ENCODE assay signal across 11 cellular contexts in the genomic region with DNA sequence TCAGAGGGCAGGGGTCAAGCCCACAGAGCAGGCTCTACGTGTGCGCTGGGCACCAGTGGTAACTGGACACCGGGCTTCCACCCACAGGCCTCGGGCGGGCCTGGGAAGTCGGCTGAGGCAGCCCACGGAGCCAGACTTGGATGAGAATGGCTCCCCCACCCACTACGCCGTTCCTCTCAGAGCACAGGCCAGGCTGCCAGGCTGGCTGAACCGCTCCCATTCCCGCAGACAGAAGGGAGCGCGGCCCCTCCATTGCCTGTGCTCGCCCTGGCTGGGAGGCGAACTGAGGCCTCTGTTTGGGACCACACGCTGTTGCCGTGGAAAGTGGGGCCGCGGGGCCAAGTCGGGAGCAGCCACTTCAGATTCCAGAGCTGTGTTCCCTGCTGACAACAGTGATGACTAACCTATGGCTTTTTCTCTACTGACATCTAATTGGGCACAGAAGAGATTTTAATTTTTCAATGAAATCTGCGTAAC.
A peak's percentile ranks its signal among the peaks of the same experiment; 100 is the strongest.
DNase-seq lines count a peak whose midpoint lies in the region; ATAC-seq and TF ChIP-seq lines count a peak whose summit lies in the region.
"Had no signal": no experiment of that assay in that cellular context is flagged by ENCODE, and none has a peak within 500 bp of the region (broad histone marks: within the 10 kb centered on the region; RNA-seq: fewer than 3 reads in every experiment).

No MANE protein-coding gene starts in this region.

- no TSS peak for BruUV-seq in IMR-90 (replicated peaks; lab: Mats Ljungman, UMichigan)

- H3K9ac ChIP-seq in IMR-90 (ENCODE audit: low read depth, low read length), result peak overlapping the region; percentile 62; the same call in 1 of the 2 replicates

- H3K4me3 ChIP-seq in IMR-90 (ENCODE audit: insufficient read depth, low read depth, low read length), result no peak overlapping the region
- H3K4me3 ChIP-seq in lung, result no peak overlapping the region
- H3K4me3 ChIP-seq in stomach, result no peak overlapping the region

- 71% methylated on average over 8 of the region's 21 CpGs; no CpG with 5 or more reads in 1 of the 2 experiments for WGBS in IMR-90 (ENCODE audit: extremely low coverage in 2 of 2, insufficient read length in 1 of 2), 2 experiments
- 51 to 78% methylated on average over 21 of the region's 21 CpGs for WGBS in lung, 2 donors
- WGBS in stomach, 5 donors, result 33 to 66% (median 52%) methylated on average over 17 to 21 of the region's 21 CpGs

- H2BK5ac ChIP-seq in IMR-90 (ENCODE audit: low read depth, low read length, poor library complexity, severe bottlenecking), result peak overlapping the region; percentile 100

- peaks cover 57% of the 10 kb centered on the region for H3K9me1 ChIP-seq in IMR-90 (ENCODE audit: insufficient read depth, low read length)

- H3K79me1 ChIP-seq in IMR-90 (ENCODE audit: low read depth in 1 of 2, low read length in 2 of 2), result peaks cover 42 to 96% of the 10 kb centered on the region in 2 experiments

- H2BK15ac ChIP-seq in IMR-90 (ENCODE audit: low read depth, low read length), result no peak overlapping the region

- H3K27me3 ChIP-seq in IMR-90 (ENCODE audit: control insufficient read depth, insufficient read depth, low read length) (no peaks in the 10 kb centered on the region), lung (ENCODE audit: control insufficient read depth, insufficient read depth) (no peaks in the 10 kb centered on the region), stomach (no peaks in the 10 kb centered on the region)

- peak overlapping the region; percentile 87 for H3K27ac ChIP-seq in IMR-90 (ENCODE audit: insufficient read depth, low read length)
- H3K27ac ChIP-seq in cingulate gyrus (ENCODE audit: low read depth, low read length), result peak overlapping the region; percentile 98
- H3K27ac ChIP-seq in lung (ENCODE audit: low read depth in 1 of 2, low read length in 1 of 2), result peak overlapping the region; percentile 91 to 97
- H3K27ac ChIP-seq in stomach, result peak overlapping the region; percentile 73 to 100 (median 95)

- H4K20me1 ChIP-seq in IMR-90 (ENCODE audit: insufficient read depth, low read length), result peaks cover 87% of the 10 kb centered on the region

- POLR2A ChIA-PET in IMR-90 (lab: Charles Lee; ENCODE audit: unreplicated experiment), result interaction anchor here (0.8 kb wide), 1 partner anchor 55 kb away, joined by 3 read pairs; no protein-coding TSS in a partner anchor

- H3K4me2 ChIP-seq in IMR-90 (ENCODE audit: low read depth, low read length), result no peak overlapping the region

- H3K36me3 ChIP-seq in IMR-90 (ENCODE audit: control insufficient read depth, insufficient read depth, low read length), result peaks cover 89% of the 10 kb centered on the region
- H3K36me3 ChIP-seq in lung (ENCODE audit: control insufficient read depth in 2 of 2, insufficient read depth in 2 of 2, low read length in 2 of 2), result peaks cover 21 to 78% of the 10 kb centered on the region in 2 donors
- peaks cover 74 to 92% (median 87%) of the 10 kb centered on the region in 4 donors for H3K36me3 ChIP-seq in stomach

- peak overlapping the region; percentile 99 for H3K23ac ChIP-seq in IMR-90 (ENCODE audit: low read depth, low read length)

- TF ChIP-seq EP300 in stomach (IDR thresholded peaks at IDR 0.05), result no peak

- intact Hi-C loops in IMR-90 (cut with micrococcal nuclease) (no loop called here), stomach (cut with DNase I; ENCODE audit: low total_unique reads) (no loop called here), natural killer cell (cut with micrococcal nuclease) (no loop called here)

- H4K5ac ChIP-seq in IMR-90 (ENCODE audit: low read depth, low read length), result peak overlapping the region; percentile 85; the same call in 1 of the 2 replicates

- H3K36me3 Mint-ChIP-seq in natural killer cell, result no peaks in the 10 kb centered on the region

- H3K18ac ChIP-seq in IMR-90 (ENCODE audit: low read depth, low read length), result peak overlapping the region; percentile 75; the same call in 1 of the 2 replicates

- no peak overlapping the region for H3K4me3 Mint-ChIP-seq in natural killer cell

- in situ Hi-C loops in IMR-90 (cut with MboI; ENCODE audit: low sequenced_read_pairs), result no loop called here

- no peak for TF ChIP-seq RAD21 in IMR-90 (IDR thresholded peaks at IDR 0.05; ENCODE audit: low read length)

- peak overlapping the region; percentile 88 for H4K91ac ChIP-seq in IMR-90 (ENCODE audit: insufficient read depth, low read depth, low read length)

- peaks cover 23 to 24% of the 10 kb centered on the region in 2 donors for H3K4me1 Mint-ChIP-seq in natural killer cell

- no peak overlapping the region; the same call in 1 of the 2 replicates for H3K56ac ChIP-seq in IMR-90 (ENCODE audit: extremely low read depth, insufficient read depth, low read length)

- CTCF ChIA-PET in IMR-90 (lab: Yijun Ruan, JAX), result interaction anchor here (0.7 kb wide), 1 partner anchor 134 kb away, joined by 3 read pairs; no protein-coding TSS in a partner anchor

- TF ChIP-seq CTCF in IMR-90 (conservative IDR thresholded peaks at IDR 0.05; ENCODE audit: low read depth, low read length) (no peak), lung (IDR thresholded peaks at IDR 0.05; ENCODE audit: control extremely low read depth, extremely low read depth) (no peak), stomach (IDR thresholded peaks at IDR 0.05) (no peak), natural killer cell (IDR thresholded peaks at IDR 0.05) (no peak)

- H3K9me3 ChIP-seq in IMR-90 (ENCODE audit: control insufficient read depth, insufficient read depth, low read length) (no peaks in the 10 kb centered on the region), lung (ENCODE audit: control insufficient read depth in 2 of 2, insufficient read depth in 1 of 2, low read length in 1 of 2) (no peaks in the 10 kb centered on the region), stomach (no peaks in the 10 kb centered on the region)

- no peaks in the 10 kb centered on the region for H3K27me3 Mint-ChIP-seq in natural killer cell (ENCODE audit: low read depth in 2 of 2)
- H3K27me3 Mint-ChIP-seq: IgD-negative memory B cell had no signal

- H2BK20ac ChIP-seq in IMR-90 (ENCODE audit: low read depth, low read length), result peak overlapping the region; percentile 82

- H2BK120ac ChIP-seq in IMR-90 (ENCODE audit: low read depth, low read length), result peak overlapping the region; percentile 96

- peak overlapping the region; percentile 100 for H3K4ac ChIP-seq in IMR-90 (ENCODE audit: low read depth, low read length)

- H2AFZ ChIP-seq in IMR-90 (replicated peaks; ENCODE audit: low read length, poor library complexity), result peak overlapping the region; percentile 40

- peak overlapping the region; percentile 95 for H2AK5ac ChIP-seq in IMR-90 (ENCODE audit: low read depth, low read length)

- peak overlapping the region; percentile 81 for H2AK9ac ChIP-seq in IMR-90 (replicated peaks; ENCODE audit: low read depth, low read length, poor library complexity)

- ATAC-seq in IMR-90 (ENCODE audit: low read depth) (peak; percentile 4), lung (ENCODE audit: insufficient read depth, low FRiP score) (no peak), natural killer cell (no peak)

- dilution Hi-C loops in IMR-90 (cut with HindIII; ENCODE audit: low sequenced_read_pairs, unreplicated experiment), result no loop called here

- H3K9me3 Mint-ChIP-seq in natural killer cell, result no peaks in the 10 kb centered on the region
- H3K9me3 Mint-ChIP-seq: IgD-negative memory B cell had no signal

- H3K14ac ChIP-seq in IMR-90 (replicated peaks; ENCODE audit: low read depth, low read length), result peak overlapping the region; percentile 98

- no peak overlapping the region for H3K27ac Mint-ChIP-seq in natural killer cell

- TF ChIP-seq POLR2A in IMR-90 (IDR thresholded peaks at IDR 0.05; ENCODE audit: low read depth, low read length) (no peak; the same call in 1 of the 2 replicates), stomach (IDR thresholded peaks at IDR 0.05) (no peak)

- DNase-seq in IMR-90 (no peak), lung (ENCODE audit: low spot score) (no peak), stomach (no peak), natural killer cell (no peak), COLO829 (ENCODE audit: low spot score) (no peak), NCI-H774 (lab: John Stamatoyannopoulos, UW) (no peak), cerebellar nuclear complex (lab: John Stamatoyannopoulos, UW) (no peak)
- DNase-seq: activated gamma-delta T cell; stimulated activated naive CD4-positive, alpha-beta T cell had no signal

- H3K4me1 ChIP-seq in IMR-90 (ENCODE audit: control insufficient read depth, insufficient read depth, low read length) (peaks cover 47% of the 10 kb centered on the region), lung (ENCODE audit: control insufficient read depth in 2 of 2, insufficient read depth in 2 of 2, low read length in 2 of 2) (peaks cover 28 to 44% of the 10 kb centered on the region in 2 donors), stomach (peaks cover 58 to 75% (median 64%) of the 10 kb centered on the region in 4 donors)

- peak overlapping the region; percentile 84 to 95; a peak in 3 of 4 replicates for H4K8ac ChIP-seq in IMR-90 (ENCODE audit: low read depth in 2 of 2, low read length in 2 of 2)

TF ChIP-seq in IMR-90, 13 proteins besides CTCF, POLR2A, EP300 and RAD21 (continues in another document):
- no peak for TF ChIP-seq CEBPB (IDR thresholded peaks at IDR 0.05; ENCODE audit: low read depth, low read length)
- no peak for TF ChIP-seq MAFK (IDR thresholded peaks at IDR 0.05; ENCODE audit: low read depth, low read length)
- no peak for TF ChIP-seq FOS (IDR thresholded peaks at IDR 0.05; ENCODE audit: low read depth, low read length)
- TF ChIP-seq RCOR1 (IDR thresholded peaks at IDR 0.05; ENCODE audit: insufficient replicate concordance, low read length), result no peak
- no peak for TF ChIP-seq RFX5 (IDR thresholded peaks at IDR 0.05; ENCODE audit: low read depth, low read length)
- no peak for TF ChIP-seq MAZ (IDR thresholded peaks at IDR 0.05; ENCODE audit: borderline replicate concordance, low read depth, low read length)
- TF ChIP-seq, protein P1, sequence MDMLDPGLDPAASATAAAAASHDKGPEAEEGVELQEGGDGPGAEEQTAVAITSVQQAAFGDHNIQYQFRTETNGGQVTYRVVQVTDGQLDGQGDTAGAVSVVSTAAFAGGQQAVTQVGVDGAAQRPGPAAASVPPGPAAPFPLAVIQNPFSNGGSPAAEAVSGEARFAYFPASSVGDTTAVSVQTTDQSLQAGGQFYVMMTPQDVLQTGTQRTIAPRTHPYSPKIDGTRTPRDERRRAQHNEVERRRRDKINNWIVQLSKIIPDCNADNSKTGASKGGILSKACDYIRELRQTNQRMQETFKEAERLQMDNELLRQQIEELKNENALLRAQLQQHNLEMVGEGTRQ (IDR thresholded peaks at IDR 0.05; ENCODE audit: low read depth, low read length), result no peak
- TF ChIP-seq, protein P2, sequence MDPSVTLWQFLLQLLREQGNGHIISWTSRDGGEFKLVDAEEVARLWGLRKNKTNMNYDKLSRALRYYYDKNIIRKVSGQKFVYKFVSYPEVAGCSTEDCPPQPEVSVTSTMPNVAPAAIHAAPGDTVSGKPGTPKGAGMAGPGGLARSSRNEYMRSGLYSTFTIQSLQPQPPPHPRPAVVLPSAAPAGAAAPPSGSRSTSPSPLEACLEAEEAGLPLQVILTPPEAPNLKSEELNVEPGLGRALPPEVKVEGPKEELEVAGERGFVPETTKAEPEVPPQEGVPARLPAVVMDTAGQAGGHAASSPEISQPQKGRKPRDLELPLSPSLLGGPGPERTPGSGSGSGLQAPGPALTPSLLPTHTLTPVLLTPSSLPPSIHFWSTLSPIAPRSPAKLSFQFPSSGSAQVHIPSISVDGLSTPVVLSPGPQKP (IDR thresholded peaks at IDR 0.05; ENCODE audit: borderline replicate concordance, low read depth, low read length), result no peak
